ENCODE assay signal across 1 cellular context in genomic region chr7:130024390-130024789, GRCh38.
TF ChIP-seq lines count a peak whose summit lies in the region.

No MANE protein-coding gene starts in this region.

TF ChIP-seq in K562, 482 proteins besides CTCF, POLR2A, EP300 and RAD21 (continued from another document):
- TF ChIP-seq USF1 (CRISPR knock-in tag; IDR thresholded peaks at IDR 0.05) (no peak; the same call in 1 of the 2 replicates), GTF2B (IDR thresholded peaks at IDR 0.05; ENCODE audit: extremely low read depth, insufficient read length) (no peak), VEZF1 (CRISPR knock-in tag; IDR thresholded peaks at IDR 0.05) (peak; percentile 41; the same call in 1 of the 2 replicates), ELF2 (CRISPR knock-in tag; IDR thresholded peaks at IDR 0.05) (0 out of 2 replicates have a peak, but pooled peaks have one; percentile 54), POLR2B (IDR thresholded peaks at IDR 0.05; ENCODE audit: low read depth, partially characterized antibody) (no peak), PYGO2 (tag; IDR thresholded peaks at IDR 0.05) (peak; percentile 66; the same call in 1 of the 2 replicates), RB1 (IDR thresholded peaks at IDR 0.05; ENCODE audit: low read depth) (no peak), RCOR1 (IDR thresholded peaks at IDR 0.05; ENCODE audit: borderline replicate concordance in 1 of 2, low read depth in 2 of 2, low read length in 2 of 2) (0 out of 4 replicates have a peak, but pooled peaks of 1 of the 2 experiments have one; percentile 3), GATA2 (CRISPR knock-in tag; IDR thresholded peaks at IDR 0.05) (0 out of 2 replicates have a peak, but pooled peaks have one; percentile 16), ZNF740 (CRISPR knock-in tag; IDR thresholded peaks at IDR 0.05) (no peak), ZNF740 (tag; IDR thresholded peaks at IDR 0.05) (no peak), SAFB2 (IDR thresholded peaks at IDR 0.05; ENCODE audit: borderline replicate concordance, low read depth, low read length, severe bottlenecking) (no peak), ZFX (CRISPR knock-in tag; IDR thresholded peaks at IDR 0.05) (0 out of 2 replicates have a peak, but pooled peaks have one; percentile 26), TAF9B (IDR thresholded peaks at IDR 0.05; ENCODE audit: partially characterized antibody) (no peak), FOSL1 (tag; conservative IDR thresholded peaks at IDR 0.05) (peak; percentile 77), DNMT1 (IDR thresholded peaks at IDR 0.05) (no peak), TCF3 (CRISPR knock-in tag; IDR thresholded peaks at IDR 0.05) (0 out of 2 replicates have a peak, but pooled peaks have one; percentile 29), ID3 (CRISPR knock-in tag; IDR thresholded peaks at IDR 0.05) (no peak), ID3 (tag; IDR thresholded peaks at IDR 0.05) (no peak)
